22 cellular contexts compared by ENCODE assay signal in genomic region chr9:72371151-72371550, GRCh38. TPM values are rescaled to one million over a fixed set of nuclear protein-coding genes. Genes with fewer than 3 reads are reported as not detected.
DNase-seq lines count a peak whose midpoint lies in the region; ATAC-seq and TF ChIP-seq lines count a peak whose summit lies in the region.
"Had no signal": no experiment of that assay in that cellular context is flagged by ENCODE, and none has a peak within 500 bp of the region (broad histone marks: within the 10 kb centered on the region; RNA-seq: fewer than 3 reads in every experiment).

No MANE protein-coding gene starts in this region.

- DNase-seq in H9 (no peak), SK-N-MC (ENCODE audit: low read depth, low spot score) (no peak), fibroblast of the aortic adventitia (ENCODE audit: low read depth) (peak; percentile 46), testis (no peak), endothelial cell (ENCODE audit: low spot score) (no peak)
- DNase-seq in CD8-positive, alpha-beta T cell = no peak
- DNase-seq: CD4-positive, alpha-beta T cell; COR-L47; DMS53; HCEC 1CT; NCI-H1092; NCI-H1417 treated with DMSO at 0.1 percent for 48 hours; NCI-H1694 treated with DMSO at 0.1 percent for 48 hours; NCI-H2081; NCI-H524; NCI-H774; PC-3 had no signal

- H3T11ph ChIP-seq in H9 (ENCODE audit: low read length) = no peak overlapping the region

- no peak overlapping the region for H2BK20ac ChIP-seq in H9 (ENCODE audit: low read depth, low read length, poor library complexity, severe bottlenecking)

- no peaks in the 10 kb centered on the region for H3K36me3 Mint-ChIP-seq in H9 (ENCODE audit: insufficient read depth in 1 of 3, low read depth in 3 of 3)
- H3K36me3 Mint-ChIP-seq in CD8-positive, alpha-beta T cell = no peaks in the 10 kb centered on the region
- no peaks in the 10 kb centered on the region for H3K36me3 Mint-ChIP-seq in endothelial cell (ENCODE audit: low read depth, unreplicated experiment)

- H4K91ac ChIP-seq in H9 (ENCODE audit: insufficient read length, low read depth, low read length) = no peak overlapping the region

- TF ChIP-seq POLR2A in testis (IDR thresholded peaks at IDR 0.05) = no peak

- H4K5ac ChIP-seq in H9 (ENCODE audit: insufficient read length, low read depth, low read length) = no peak overlapping the region

- H3K4me1 ChIP-seq in H9 (ENCODE audit: insufficient read depth, low read length) (no peaks in the 10 kb centered on the region), testis (peaks cover 15% of the 10 kb centered on the region)
- peaks cover under 1% of the 10 kb centered on the region for H3K4me1 ChIP-seq in CD8-positive, alpha-beta T cell (ENCODE audit: insufficient read depth, low read length)
- H3K4me1 ChIP-seq: BLaER1 had no signal

- no peaks in the 10 kb centered on the region for H3K79me1 ChIP-seq in H9 (ENCODE audit: insufficient read depth, low read depth, low read length, poor library complexity, severe bottlenecking)

- H3K4me1 Mint-ChIP-seq in H9 = peaks cover 4 to 7% of the 10 kb centered on the region in 2 experiments; a peak in 3 of 4 replicates
- H3K4me1 Mint-ChIP-seq in CD8-positive, alpha-beta T cell (ENCODE audit: low read depth) = no peaks in the 10 kb centered on the region
- H3K4me1 Mint-ChIP-seq in endothelial cell (ENCODE audit: unreplicated experiment) = no peaks in the 10 kb centered on the region
- H3K4me1 Mint-ChIP-seq: GM23338 had no signal

- H3K56ac ChIP-seq in H9 (ENCODE audit: insufficient read length, low read depth, low read length) = no peak overlapping the region

- H3K27ac ChIP-seq in H9 (ENCODE audit: insufficient read length, low read depth, low read length) = no peak overlapping the region
- H3K27ac ChIP-seq in SK-N-MC = peak overlapping the region; percentile 78
- peak overlapping the region; percentile 16 to 58 for H3K27ac ChIP-seq in testis
- H3K27ac ChIP-seq in CD8-positive, alpha-beta T cell (ENCODE audit: low read depth, low read length) = no peak overlapping the region
- H3K27ac ChIP-seq: BLaER1, HL-60 had no signal

- no peaks in the 10 kb centered on the region for H3K27me3 ChIP-seq in H9 (ENCODE audit: insufficient read depth, low read length)
- H3K27me3 ChIP-seq in testis = no peaks in the 10 kb centered on the region
- no peaks in the 10 kb centered on the region for H3K27me3 ChIP-seq in CD8-positive, alpha-beta T cell (ENCODE audit: insufficient read depth, low read length)
- H3K27me3 ChIP-seq: BLaER1 had no signal

- H3K79me2 ChIP-seq in H9 (ENCODE audit: insufficient read depth, low read length) = no peaks in the 10 kb centered on the region

- no peaks in the 10 kb centered on the region for H3K36me3 ChIP-seq in SK-N-MC (ENCODE audit: insufficient read depth, low read length)
- H3K36me3 ChIP-seq in testis (ENCODE audit: low read depth, missing control alignments) = no peaks in the 10 kb centered on the region
- no peaks in the 10 kb centered on the region for H3K36me3 ChIP-seq in CD8-positive, alpha-beta T cell (ENCODE audit: insufficient read depth, low read length)
- H3K36me3 ChIP-seq: BLaER1 had no signal

- no peak overlapping the region for H4K8ac ChIP-seq in H9 (replicated peaks; ENCODE audit: insufficient read length, low read depth, low read length)

- no peak overlapping the region for H3K4ac ChIP-seq in H9 (ENCODE audit: low read depth, low read length)

- no peak overlapping the region for H3K23ac ChIP-seq in H9 (ENCODE audit: insufficient read length, low read depth, low read length)

- H3K27me3 Mint-ChIP-seq in H9 (ENCODE audit: low read depth) (no peaks in the 10 kb centered on the region), endothelial cell (ENCODE audit: unreplicated experiment) (no peaks in the 10 kb centered on the region)
- H3K27me3 Mint-ChIP-seq in CD8-positive, alpha-beta T cell (ENCODE audit: low read depth) = no peaks in the 10 kb centered on the region
- H3K27me3 Mint-ChIP-seq: CD4-positive, alpha-beta T cell had no signal

- H2BK12ac ChIP-seq in H9 (ENCODE audit: insufficient read length, low read depth, low read length) = no peak overlapping the region

- H2BK15ac ChIP-seq in H9 (ENCODE audit: low read depth, low read length) = no peak overlapping the region

- H3K23me2 ChIP-seq in H9 (ENCODE audit: insufficient read length, low read depth, low read length, poor library complexity, severe bottlenecking) = no peaks in the 10 kb centered on the region

- H3K27ac Mint-ChIP-seq in H9 (peak overlapping the region in 2 of 3 experiments; percentile 66 to 83; a peak in 4 of 7 replicates), endothelial cell (ENCODE audit: unreplicated experiment) (no peak overlapping the region)
- no peak overlapping the region for H3K27ac Mint-ChIP-seq in CD8-positive, alpha-beta T cell
- H3K27ac Mint-ChIP-seq: CD4-positive, alpha-beta T cell; GM23338 had no signal

- H3K14ac ChIP-seq in H9 (ENCODE audit: insufficient read depth, low read length) = no peak overlapping the region

- H3K9ac ChIP-seq in H9 (ENCODE audit: extremely low read depth, insufficient read length, low read length) (no peak overlapping the region), SK-N-MC (ENCODE audit: insufficient read length) (no peak overlapping the region)
- H3K9ac ChIP-seq: BLaER1 had no signal

- H3K4me2 ChIP-seq in H9 (ENCODE audit: insufficient read depth, insufficient read length, low read length) = no peak overlapping the region
- H3K4me2 ChIP-seq: BLaER1, GM23338 had no signal

- POLR2A ChIA-PET in CD8-positive, alpha-beta T cell (lab: Charles Lee) = no interaction called here

- TF ChIP-seq CTCF in H9 (conservative IDR thresholded peaks at IDR 0.05) (no peak), fibroblast of the aortic adventitia (IDR thresholded peaks at IDR 0.05; ENCODE audit: insufficient read depth, low read length) (no peak), testis (IDR thresholded peaks at IDR 0.05) (no peak), endothelial cell (IDR thresholded peaks at IDR 0.05; ENCODE audit: unreplicated experiment) (no peak)
- no peak for TF ChIP-seq CTCF in CD8-positive, alpha-beta T cell (IDR thresholded peaks at IDR 0.05)

- H3K18ac ChIP-seq in H9 (ENCODE audit: insufficient read length, low read depth, low read length) = no peak overlapping the region

- intact Hi-C loops in testis (cut with DNase I; ENCODE audit: low total_unique reads) = no loop called here
- intact Hi-C loops in CD8-positive, alpha-beta T cell (cut with DNase I, micrococcal nuclease) = no loop called here

- no peak overlapping the region for H2BK120ac ChIP-seq in H9 (ENCODE audit: low read depth, low read length, poor library complexity, severe bottlenecking)

- H4K20me1 ChIP-seq in H9 (ENCODE audit: control insufficient read depth, insufficient read depth, insufficient read length) = no peaks in the 10 kb centered on the region
- H4K20me1 ChIP-seq: BLaER1 had no signal

- no peak overlapping the region for H3K4me3 Mint-ChIP-seq in H9
- H3K4me3 Mint-ChIP-seq in CD8-positive, alpha-beta T cell = no peak overlapping the region
- H3K4me3 Mint-ChIP-seq in endothelial cell (ENCODE audit: unreplicated experiment) = no peak overlapping the region
- H3K4me3 Mint-ChIP-seq: CD4-positive, alpha-beta T cell; GM23338 had no signal

- no peak overlapping the region for H2AK5ac ChIP-seq in H9 (ENCODE audit: insufficient read length, low read length)

- CTCF ChIA-PET in CD8-positive, alpha-beta T cell (lab: Charles Lee) = no interaction called here

- H3K9me3 ChIP-seq in H9 (ENCODE audit: control insufficient read depth, low read depth, low read length) (no peaks in the 10 kb centered on the region), SK-N-MC (ENCODE audit: low read depth, low read length) (no peaks in the 10 kb centered on the region), testis (no peaks in the 10 kb centered on the region)
- no peaks in the 10 kb centered on the region for H3K9me3 ChIP-seq in CD8-positive, alpha-beta T cell (ENCODE audit: low read length)
- H3K9me3 ChIP-seq: BLaER1 had no signal

- H3K9me3 Mint-ChIP-seq in H9 = no peaks in the 10 kb centered on the region
- H3K9me3 Mint-ChIP-seq in CD8-positive, alpha-beta T cell = no peaks in the 10 kb centered on the region
- no peaks in the 10 kb centered on the region for H3K9me3 Mint-ChIP-seq in endothelial cell (ENCODE audit: unreplicated experiment)
- H3K9me3 Mint-ChIP-seq: CD4-positive, alpha-beta T cell; GM23338 had no signal

- no peak overlapping the region for H2AFZ ChIP-seq in H9 (ENCODE audit: low read length)
- H2AFZ ChIP-seq: GM23338 had no signal

- H3K4me3 ChIP-seq in SK-N-MC (no peak overlapping the region), fibroblast of the aortic adventitia (ENCODE audit: low read depth, low read length) (no peak overlapping the region), testis (no peak overlapping the region)
- no peak overlapping the region for H3K4me3 ChIP-seq in CD8-positive, alpha-beta T cell (ENCODE audit: low read depth, low read length)
- H3K4me3 ChIP-seq: BLaER1, GM23338 had no signal

- H2BK5ac ChIP-seq in H9 (ENCODE audit: insufficient read length, low read length) = no peak overlapping the region

- ATAC-seq in CD8-positive, alpha-beta T cell = no peak
- ATAC-seq in GM21723 (IDR thresholded peaks at IDR 0.05; ENCODE audit: unreplicated experiment) = no peak
- ATAC-seq: GM23338, PC-3, SK-N-SH treated with all-trans-retinoic acid at 6 μM for 48 hours had no signal

RNA-seq across cellular contexts. Expression of gene ZFAND5, which starts 6.1 kb away (rescaled TPM):
- total RNA-seq in H9 (2021) (293 and 304 TPM in 2 replicates), fibroblast of the aortic adventitia (ENCODE audit: low replicate concordance) (112 and 132 TPM in 2 replicates), testis (100 to 1,000 TPM; 313 to 314 TPM), endothelial cell (ENCODE audit: unreplicated experiment) (154 TPM)
- polyA plus RNA-seq in testis (ENCODE audit: insufficient read depth, low read depth, low replicate concordance) = 251 TPM
- total RNA-seq in CD8-positive, alpha-beta T cell = 100 to 1,000 TPM; 355 to 361 TPM

Comparison
In these comparisons a context has a peak if more than half of its experiments do, and no peak if none do; other contexts are left out.
1. H3K27ac ChIP-seq: peak in SK-N-MC (single experiment) and testis (2 of 2); none in H9 (single experiment) and CD8-positive, alpha-beta T cell (single experiment).
2. H3K27ac Mint-ChIP-seq: peak in H9 (2 of 3); none in CD8-positive, alpha-beta T cell (single experiment) and endothelial cell (single experiment).